26 cellular contexts compared by ENCODE assay signal in the genomic region with DNA sequence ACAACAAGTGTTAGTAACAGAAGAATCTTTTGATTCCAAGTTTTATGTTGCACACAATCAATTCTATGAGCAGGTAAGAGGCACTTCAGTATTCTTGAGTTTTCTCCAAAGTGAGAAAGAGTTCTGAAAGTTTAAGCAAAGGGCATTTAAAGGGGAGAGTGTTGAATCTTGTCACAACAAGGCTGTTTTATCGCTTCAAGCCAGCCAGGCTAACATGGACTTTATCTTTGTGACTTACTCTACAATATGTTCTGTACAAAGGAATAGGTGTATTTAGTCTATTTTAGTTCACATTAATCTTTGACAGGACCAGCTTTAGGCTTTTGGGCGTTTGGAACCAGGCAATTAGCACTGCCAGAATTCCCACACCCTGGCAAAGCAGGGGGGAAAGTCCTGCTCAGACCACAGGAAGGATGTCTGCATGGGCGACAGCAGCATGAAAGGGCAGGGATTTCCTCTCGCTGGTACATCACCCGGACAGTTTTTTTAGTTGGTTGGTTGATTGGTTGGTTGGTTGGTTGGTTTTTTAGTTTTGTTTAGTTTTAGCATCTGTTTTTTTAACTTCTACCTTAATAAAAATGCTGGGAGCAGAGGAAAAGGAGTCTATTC.
DNase-seq lines count a peak whose midpoint lies in the region; ATAC-seq, FAIRE-seq and TF ChIP-seq lines count a peak whose summit lies in the region.
"Had no signal": no experiment of that assay in that cellular context is flagged by ENCODE, and none has a peak within 500 bp of the region (broad histone marks: within the 10 kb centered on the region; RNA-seq: fewer than 3 reads in every experiment).

No MANE protein-coding gene starts in this region.

- H3K4me3 Mint-ChIP-seq in nephron progenitor cell = peak overlapping the region; percentile 23
- H3K4me3 Mint-ChIP-seq: CD4-positive, CD25-positive, alpha-beta regulatory T cell; naive thymus-derived CD8-positive, alpha-beta T cell had no signal

- no peaks in the 10 kb centered on the region for H3K9me1 ChIP-seq in K562 (ENCODE audit: control insufficient read depth, insufficient read depth, low read length)

- no peak for TF ChIP-seq RAD21 in K562 (CRISPR knock-in tag; conservative IDR thresholded peaks at IDR 0.05 in 1 of 2, IDR thresholded peaks at IDR 0.05 in 1 of 2)

- no peaks in the 10 kb centered on the region for H3K9me2 ChIP-seq in PC-3 (replicated peaks; ENCODE audit: low read length)

- intact Hi-C loops in K562 (cut with micrococcal nuclease) = no loop called here
- intact Hi-C loops in PC-3 (cut with micrococcal nuclease) = no loop called here

- no peak overlapping the region for H2AFZ ChIP-seq in K562 (ENCODE audit: low read depth, low read length)
- H2AFZ ChIP-seq in PC-3 (ENCODE audit: low read length) = no peak overlapping the region
- H2AFZ ChIP-seq: parathyroid adenoma had no signal

- BruUV-seq in K562 (replicated peaks; lab: Mats Ljungman, UMichigan) = no TSS peak
- BruUV-seq in PC-3 (replicated peaks; lab: Mats Ljungman, UMichigan) = no TSS peak

- no peaks in the 10 kb centered on the region for H4K20me1 ChIP-seq in K562 (replicated peaks; ENCODE audit: control insufficient read depth, insufficient read depth, low read length)
- H4K20me1 ChIP-seq in PC-3 (ENCODE audit: low read length) = no peaks in the 10 kb centered on the region

- H3K4me2 ChIP-seq in K562 (ENCODE audit: insufficient read depth, low read length) (no peak overlapping the region), PC-3 (ENCODE audit: low read length) (no peak overlapping the region)

- H3K27ac ChIP-seq in K562 (ENCODE audit: extremely low read depth, low read depth, low read length) (no peak overlapping the region), PC-3 (ENCODE audit: low read length) (no peak overlapping the region)
- H3K27ac ChIP-seq: adrenal gland, colonic mucosa, HL-60, parathyroid adenoma, RWPE1, upper lobe of right lung had no signal

- H3K36me3 ChIP-seq in K562 (ENCODE audit: control insufficient read depth, insufficient read depth, low read length) = no peaks in the 10 kb centered on the region
- H3K36me3 ChIP-seq in PC-3 (ENCODE audit: low read depth, low read length) = no peaks in the 10 kb centered on the region
- H3K36me3 ChIP-seq: adrenal gland, colonic mucosa, upper lobe of right lung had no signal

- peak; percentile 48 for ATAC-seq in HG02678 (IDR thresholded peaks at IDR 0.05; ENCODE audit: unreplicated experiment)
- ATAC-seq in K562 = no peak
- no peak for ATAC-seq in PC-3
- ATAC-seq: HepG2; left cardiac atrium; naive thymus-derived CD8-positive, alpha-beta T cell; sciatic nerve; SK-N-SH treated with all-trans-retinoic acid at 6 μM for 48 hours; upper lobe of right lung had no signal

- H3K4me1 ChIP-seq in K562 (replicated peaks in 1 of 2; ENCODE audit: control insufficient read depth in 2 of 2, insufficient read depth in 2 of 2, low read length in 2 of 2) = no peaks in the 10 kb centered on the region
- peaks cover 14% of the 10 kb centered on the region for H3K4me1 ChIP-seq in PC-3 (ENCODE audit: insufficient read depth, low read length)
- H3K4me1 ChIP-seq: adrenal gland, colonic mucosa, parathyroid adenoma, upper lobe of right lung had no signal

- H3K27ac Mint-ChIP-seq in nephron progenitor cell = peak overlapping the region; percentile 62
- H3K27ac Mint-ChIP-seq: CD4-positive, CD25-positive, alpha-beta regulatory T cell had no signal

- TF ChIP-seq EP300 in K562 (IDR thresholded peaks at IDR 0.05; ENCODE audit: low read length) = no peak

- TF ChIP-seq POLR2A in K562 (conservative IDR thresholded peaks at IDR 0.05) = no peak

- no peaks in the 10 kb centered on the region for H3F3A ChIP-seq in PC-3 (ENCODE audit: low read length, unreplicated experiment)

- no peak for FAIRE-seq in K562 (lab: Jason Lieb, UNC)
- FAIRE-seq: HepG2 had no signal

- no peak overlapping the region for H3K4me3 ChIP-seq in GM12865 (ENCODE audit: low read depth, low read length)
- no peak overlapping the region for H3K4me3 ChIP-seq in K562
- H3K4me3 ChIP-seq in PC-3 (ENCODE audit: low read length) = no peak overlapping the region
- H3K4me3 ChIP-seq: adrenal gland, colonic mucosa, upper lobe of right lung had no signal

- H3K9ac ChIP-seq in K562 (ENCODE audit: insufficient read depth in 1 of 2, low read depth in 2 of 2, low read length in 2 of 2) = no peak overlapping the region
- no peak overlapping the region for H3K9ac ChIP-seq in PC-3 (ENCODE audit: low read length)
- H3K9ac ChIP-seq: parathyroid adenoma had no signal

- peaks cover 13% of the 10 kb centered on the region for H3K9me3 Mint-ChIP-seq in nephron progenitor cell

- H3K4me1 Mint-ChIP-seq in nephron progenitor cell = peaks cover 63% of the 10 kb centered on the region

- H3K27me3 Mint-ChIP-seq in nephron progenitor cell (ENCODE audit: low read depth, poor library complexity) = no peaks in the 10 kb centered on the region
- H3K27me3 Mint-ChIP-seq: CD4-positive, CD25-positive, alpha-beta regulatory T cell; naive thymus-derived CD8-positive, alpha-beta T cell had no signal

- no peaks in the 10 kb centered on the region for H3K27me3 ChIP-seq in K562 (ENCODE audit: control insufficient read depth in 2 of 2, insufficient read depth in 2 of 2, low read length in 2 of 2)
- no peaks in the 10 kb centered on the region for H3K27me3 ChIP-seq in PC-3 (ENCODE audit: low read length)
- H3K27me3 ChIP-seq: adrenal gland, colonic mucosa, upper lobe of right lung had no signal

- H3K36me3 Mint-ChIP-seq in nephron progenitor cell (ENCODE audit: low read depth) = peaks cover 14% of the 10 kb centered on the region

- H3K9me3 ChIP-seq in K562 (replicated peaks; ENCODE audit: control insufficient read depth, insufficient read depth, low read depth, low read length) (no peaks in the 10 kb centered on the region), PC-3 (ENCODE audit: low read length) (no peaks in the 10 kb centered on the region)
- H3K9me3 ChIP-seq: adrenal gland, colonic mucosa, upper lobe of right lung had no signal

- no peak for TF ChIP-seq CTCF in GM12865 (IDR thresholded peaks at IDR 0.05; ENCODE audit: insufficient read depth, low read depth, low read length, missing control alignments)
- no peak for TF ChIP-seq CTCF in K562 (IDR thresholded peaks at IDR 0.05 in 2 of 3, conservative IDR thresholded peaks at IDR 0.05 in 1 of 3; ENCODE audit: insufficient read depth in 2 of 3, low read depth in 1 of 3, low read length in 3 of 3)
- no peak for TF ChIP-seq CTCF in nephron progenitor cell (IDR thresholded peaks at IDR 0.05)
- TF ChIP-seq CTCF in PC-3 (conservative IDR thresholded peaks at IDR 0.05; ENCODE audit: low read depth, low read length) = no peak

- DNase-seq in GM12865 (ENCODE audit: low read depth) (peak; percentile 42), K562 (ENCODE audit: extremely low read depth in 1 of 4, low spot score in 3 of 4) (peak in 1 of 4 experiments; percentile 8), nephron progenitor cell (no peak), cortex of kidney (lab: John Stamatoyannopoulos, UW) (no peak), medulla oblongata (ENCODE audit: extremely low spot score) (no peak), PC-3 (no peak), SHP77 treated with DMSO at 0.1 percent for 48 hours (lab: John Stamatoyannopoulos, UW) (no peak)
- DNase-seq: activated CD4-positive, alpha-beta T cell treated with anti-CD3 and anti-CD28 coated beads for 1 hour; activated naive CD4-positive, alpha-beta T cell; activated T-cell treated with anti-CD3 and anti-CD28 coated beads, Interleukin-2, amount 50 U/mL, for 1 hour; adrenal gland; CD4-positive, CD25-positive, alpha-beta regulatory T cell; colonic mucosa; DMS 273 treated with DMSO at 0.1 percent for 48 hours; left cardiac atrium; naive thymus-derived CD8-positive, alpha-beta T cell; NCI-H2081; NCI-H524; upper lobe of right lung had no signal

- H3K79me2 ChIP-seq in K562 (ENCODE audit: control insufficient read depth, insufficient read depth, low read length) (no peaks in the 10 kb centered on the region), PC-3 (ENCODE audit: low read length) (no peaks in the 10 kb centered on the region)
- H3K79me2 ChIP-seq: parathyroid adenoma had no signal

- 36% methylated on average over 5 of the region's 5 CpGs for WGBS in K562 (ENCODE audit: insufficient coverage, low coverage, missing lambda C conversion rate)

- CTCF ChIA-PET in K562 (lab: Yijun Ruan, JAX; ENCODE audit: low intra/inter-chr PET ratio) (no interaction called here), PC-3 (lab: Charles Lee) (no interaction called here)

- POLR2A ChIA-PET in K562 (lab: Yijun Ruan, JAX) = interaction anchor here (1.0 kb wide), 1 partner anchor 10 kb away, joined by 4 read pairs; no protein-coding TSS in a partner anchor
- POLR2A ChIA-PET in PC-3 (lab: Charles Lee; ENCODE audit: unreplicated experiment) = no interaction called here

- in situ Hi-C loops in K562 (cut with MboI) = no loop called here

TF ChIP-seq in K562, 482 proteins besides CTCF, POLR2A, EP300 and RAD21 (continues in another document):
- no peak for TF ChIP-seq ZBTB2 (IDR thresholded peaks at IDR 0.05)
- peak; percentile 31; the same call in 1 of the 2 replicates for TF ChIP-seq CBFA2T3 (IDR thresholded peaks at IDR 0.05)
